Comparison of ENCODE assay signal across 20 cellular contexts in the genomic region with DNA sequence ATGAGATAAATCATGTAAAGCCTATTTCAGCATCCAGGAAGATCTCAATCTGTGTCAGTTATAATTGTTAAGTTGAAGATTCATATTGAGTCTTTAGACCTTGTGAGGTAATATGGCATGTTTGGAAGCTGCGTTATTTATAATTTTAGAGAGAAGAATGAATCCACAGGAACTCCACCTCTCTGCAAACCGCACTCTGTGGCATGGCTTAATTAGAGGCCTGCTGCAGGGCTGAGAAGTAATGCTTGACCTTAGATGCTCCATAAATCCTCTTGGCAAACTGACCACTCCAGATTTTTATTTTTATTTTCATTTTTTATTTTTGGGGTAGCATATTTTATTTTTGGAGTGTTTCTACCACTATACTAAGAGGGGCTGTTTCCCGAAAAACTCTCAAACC. TPM values are rescaled to one million over a fixed set of nuclear protein-coding genes. Genes with fewer than 3 reads are reported as not detected.
A peak's percentile ranks its signal among the peaks of the same experiment; 100 is the strongest.
DNase-seq lines count a peak whose midpoint lies in the region; ATAC-seq, FAIRE-seq and TF ChIP-seq lines count a peak whose summit lies in the region.
"Had no signal": no experiment of that assay in that cellular context is flagged by ENCODE, and none has a peak within 500 bp of the region (broad histone marks: within the 10 kb centered on the region; RNA-seq: fewer than 3 reads in every experiment).

No MANE protein-coding gene starts in this region.

- no peak overlapping the region for H3K27ac ChIP-seq in H9 (ENCODE audit: insufficient read length, low read depth, low read length)
- no peak overlapping the region for H3K27ac ChIP-seq in astrocyte (ENCODE audit: low read depth, low read length)
- H3K27ac ChIP-seq: SJCRH30 had no signal

- H3K4me2 ChIP-seq in H9 (ENCODE audit: insufficient read depth, insufficient read length, low read length) (no peak overlapping the region), astrocyte (ENCODE audit: low read length) (no peak overlapping the region)

- no peak overlapping the region for H4K8ac ChIP-seq in H9 (replicated peaks; ENCODE audit: insufficient read length, low read depth, low read length)

- H3K4me1 ChIP-seq in H9 (ENCODE audit: insufficient read depth, low read length) (peaks cover 2% of the 10 kb centered on the region; the same call in 1 of the 2 replicates), astrocyte (ENCODE audit: insufficient read depth, low read length) (peaks cover 9% of the 10 kb centered on the region)
- H3K4me1 ChIP-seq: SJCRH30 had no signal

- peaks cover under 1% of the 10 kb centered on the region for H3K9me3 Mint-ChIP-seq in activated CD8-positive, alpha-beta memory T cell treated with anti-CD3 and anti-CD28 coated beads, Interleukin-2, amount 10 ng/mL, durations not matched to agents 7 days and 5 days (ENCODE audit: low read depth)
- H3K9me3 Mint-ChIP-seq in H9 = no peaks in the 10 kb centered on the region
- H3K9me3 Mint-ChIP-seq in astrocyte (ENCODE audit: unreplicated experiment) = no peaks in the 10 kb centered on the region
- peaks cover 0 to 4% of the 10 kb centered on the region in 2 donors for H3K9me3 Mint-ChIP-seq in stimulated activated naive CD8-positive, alpha-beta T cell treated with anti-CD3 and anti-CD28 coated beads, Interleukin-15, amount 100 ng/mL, for 72 hours
- H3K9me3 Mint-ChIP-seq: CD8-positive, alpha-beta memory T cell had no signal

- H4K91ac ChIP-seq in H9 (ENCODE audit: insufficient read length, low read depth, low read length) = no peak overlapping the region

- no peak overlapping the region for H3K56ac ChIP-seq in H9 (ENCODE audit: insufficient read length, low read depth, low read length)

- H2BK15ac ChIP-seq in H9 (ENCODE audit: low read depth, low read length) = no peak overlapping the region

- CTCF ChIA-PET in activated CD8-positive, alpha-beta memory T cell treated with anti-CD3 and anti-CD28 coated beads, Interleukin-2, amount 10 ng/mL, durations not matched to agents 7 days and 5 days (lab: Charles Lee) = interaction anchor here (1.3 kb wide), 1 partner anchor 11 kb away, joined by 3 read pairs; no protein-coding TSS in a partner anchor

- no CpG with 5 or more reads among the region's 3 CpGs for WGBS in H9 (ENCODE audit: extremely low coverage, insufficient read length, low lambda C conversion rate)

- no peak overlapping the region for H2BK20ac ChIP-seq in H9 (ENCODE audit: low read depth, low read length, poor library complexity, severe bottlenecking)

- H2BK12ac ChIP-seq in H9 (ENCODE audit: insufficient read length, low read depth, low read length) = no peak overlapping the region

- no peak for TF ChIP-seq CTCF in H9 (conservative IDR thresholded peaks at IDR 0.05)
- no peak for TF ChIP-seq CTCF in astrocyte (IDR thresholded peaks at IDR 0.05; ENCODE audit: insufficient read depth, low read depth, low read length)

- H3K4ac ChIP-seq in H9 (ENCODE audit: low read depth, low read length) = no peak overlapping the region

- H3K4me3 ChIP-seq in astrocyte (ENCODE audit: insufficient read depth, low read depth, low read length) = no peak overlapping the region
- H3K4me3 ChIP-seq: SJCRH30 had no signal

- H3K79me1 ChIP-seq in H9 (ENCODE audit: insufficient read depth, low read depth, low read length, poor library complexity, severe bottlenecking) = peaks cover 8% of the 10 kb centered on the region

- H3K9me3 ChIP-seq in H9 (ENCODE audit: control insufficient read depth, low read depth, low read length) = no peaks in the 10 kb centered on the region
- H3K9me3 ChIP-seq in astrocyte (ENCODE audit: insufficient read depth, low read depth, low read length) = no peaks in the 10 kb centered on the region
- H3K9me3 ChIP-seq: SJCRH30 had no signal

- no peak overlapping the region for H3K4me3 Mint-ChIP-seq in activated CD8-positive, alpha-beta memory T cell treated with anti-CD3 and anti-CD28 coated beads, Interleukin-2, amount 10 ng/mL, durations not matched to agents 7 days and 5 days
- no peak overlapping the region for H3K4me3 Mint-ChIP-seq in H9
- H3K4me3 Mint-ChIP-seq in astrocyte (ENCODE audit: unreplicated experiment) = no peak overlapping the region
- peak overlapping the region; percentile 21 to 26 for H3K4me3 Mint-ChIP-seq in stimulated activated naive CD8-positive, alpha-beta T cell treated with anti-CD3 and anti-CD28 coated beads, Interleukin-15, amount 100 ng/mL, for 72 hours
- H3K4me3 Mint-ChIP-seq: CD8-positive, alpha-beta memory T cell had no signal

- DNase-seq in activated CD8-positive, alpha-beta memory T cell treated with anti-CD3 and anti-CD28 coated beads, Interleukin-2, amount 10 ng/mL, durations not matched to agents 7 days and 5 days = peak; percentile 16
- no peak for DNase-seq in activated CD8-positive, alpha-beta memory T cell treated with anti-CD3 and anti-CD28 coated beads, Interleukin-2, amount 50 U/mL, for 48 hours
- no peak for DNase-seq in H9
- DNase-seq in astrocyte (ENCODE audit: low read depth) = no peak
- DNase-seq in stimulated activated naive CD8-positive, alpha-beta T cell treated with anti-CD3 and anti-CD28 coated beads, Interleukin-15, amount 100 ng/mL, for 72 hours = no peak
- no peak for DNase-seq in putamen (ENCODE audit: low spot score)
- DNase-seq: C1 segment of cervical spinal cord; CD8-positive, alpha-beta memory T cell; KG1; NCI-H1105 treated with DMSO at 0.1 percent for 48 hours; NCI-H1694; NCI-H2081 treated with DMSO at 0.1 percent for 48 hours; NCI-H510A; NCI-H748 treated with DMSO at 0.1 percent for 48 hours; SJCRH30 had no signal

- no peaks in the 10 kb centered on the region for H3K23me2 ChIP-seq in H9 (ENCODE audit: insufficient read length, low read depth, low read length, poor library complexity, severe bottlenecking)

- H3K9ac ChIP-seq in H9 (ENCODE audit: extremely low read depth, insufficient read length, low read length) (no peak overlapping the region), astrocyte (ENCODE audit: low read length) (no peak overlapping the region)

- no peaks in the 10 kb centered on the region for H3K27me3 ChIP-seq in H9 (ENCODE audit: insufficient read depth, low read length)
- H3K27me3 ChIP-seq in astrocyte (ENCODE audit: insufficient read depth, low read length) = no peaks in the 10 kb centered on the region
- H3K27me3 ChIP-seq: SJCRH30 had no signal

- no peak overlapping the region for H2AK5ac ChIP-seq in H9 (ENCODE audit: insufficient read length, low read length)

- H3K27ac Mint-ChIP-seq in activated CD8-positive, alpha-beta memory T cell treated with anti-CD3 and anti-CD28 coated beads, Interleukin-2, amount 10 ng/mL, durations not matched to agents 7 days and 5 days = no peak overlapping the region
- H3K27ac Mint-ChIP-seq in H9 (peak overlapping the region in 2 of 3 experiments; percentile 32 to 68; a peak in 3 of 7 replicates), astrocyte (ENCODE audit: unreplicated experiment) (peak overlapping the region; percentile 48)
- no peak overlapping the region for H3K27ac Mint-ChIP-seq in stimulated activated naive CD8-positive, alpha-beta T cell treated with anti-CD3 and anti-CD28 coated beads, Interleukin-15, amount 100 ng/mL, for 72 hours
- H3K27ac Mint-ChIP-seq: CD8-positive, alpha-beta memory T cell had no signal

- no peak for ATAC-seq in activated CD8-positive, alpha-beta memory T cell treated with anti-CD3 and anti-CD28 coated beads, Interleukin-2, amount 10 ng/mL, durations not matched to agents 7 days and 5 days
- ATAC-seq in stimulated activated naive CD8-positive, alpha-beta T cell treated with anti-CD3 and anti-CD28 coated beads, Interleukin-15, amount 100 ng/mL, for 72 hours = no peak
- no peak for ATAC-seq in HG03135 (IDR thresholded peaks at IDR 0.05; ENCODE audit: unreplicated experiment)
- ATAC-seq: HepG2, Panc1 had no signal

- H3K36me3 Mint-ChIP-seq in activated CD8-positive, alpha-beta memory T cell treated with anti-CD3 and anti-CD28 coated beads, Interleukin-2, amount 10 ng/mL, durations not matched to agents 7 days and 5 days = peaks cover 14% of the 10 kb centered on the region
- H3K36me3 Mint-ChIP-seq in H9 (ENCODE audit: insufficient read depth in 1 of 3, low read depth in 3 of 3) (peaks cover 6 to 21% (median 14%) of the 10 kb centered on the region in 3 experiments), astrocyte (ENCODE audit: low read depth, unreplicated experiment) (peaks cover 7% of the 10 kb centered on the region)
- H3K36me3 Mint-ChIP-seq: CD8-positive, alpha-beta memory T cell had no signal

- no peak overlapping the region for H2BK5ac ChIP-seq in H9 (ENCODE audit: insufficient read length, low read length)

- no peak overlapping the region for H3T11ph ChIP-seq in H9 (ENCODE audit: low read length)

- H4K5ac ChIP-seq in H9 (ENCODE audit: insufficient read length, low read depth, low read length) = no peak overlapping the region

- H3K14ac ChIP-seq in H9 (ENCODE audit: insufficient read depth, low read length) = no peak overlapping the region

- no peaks in the 10 kb centered on the region for H3K36me3 ChIP-seq in astrocyte (ENCODE audit: insufficient read depth, low read length)

- FAIRE-seq in astrocyte (lab: Jason Lieb, UNC) = no peak
- FAIRE-seq: GM18507, H1, HepG2 had no signal

- H3K79me2 ChIP-seq in H9 (ENCODE audit: insufficient read depth, low read length) (peaks cover 47% of the 10 kb centered on the region), astrocyte (ENCODE audit: insufficient read depth, low read length) (peaks cover 94% of the 10 kb centered on the region)

- H3K23ac ChIP-seq in H9 (ENCODE audit: insufficient read length, low read depth, low read length) = no peak overlapping the region

- H2BK120ac ChIP-seq in H9 (ENCODE audit: low read depth, low read length, poor library complexity, severe bottlenecking) = no peak overlapping the region

- H2AFZ ChIP-seq in H9 (ENCODE audit: low read length) = no peak overlapping the region
- H2AFZ ChIP-seq in astrocyte (ENCODE audit: low read depth, low read length) = no peak overlapping the region

- H3K18ac ChIP-seq in H9 (ENCODE audit: insufficient read length, low read depth, low read length) = no peak overlapping the region

- no peaks in the 10 kb centered on the region for H4K20me1 ChIP-seq in H9 (ENCODE audit: control insufficient read depth, insufficient read depth, insufficient read length)
- H4K20me1 ChIP-seq in astrocyte (ENCODE audit: insufficient read depth, low read length) = peaks cover 81% of the 10 kb centered on the region

- H3K27me3 Mint-ChIP-seq in activated CD8-positive, alpha-beta memory T cell treated with anti-CD3 and anti-CD28 coated beads, Interleukin-2, amount 10 ng/mL, durations not matched to agents 7 days and 5 days = no peaks in the 10 kb centered on the region
- H3K27me3 Mint-ChIP-seq in H9 (ENCODE audit: low read depth) = no peaks in the 10 kb centered on the region
- H3K27me3 Mint-ChIP-seq in astrocyte (ENCODE audit: low read depth, unreplicated experiment) = no peaks in the 10 kb centered on the region
- H3K27me3 Mint-ChIP-seq in stimulated activated naive CD8-positive, alpha-beta T cell treated with anti-CD3 and anti-CD28 coated beads, Interleukin-15, amount 100 ng/mL, for 72 hours = no peaks in the 10 kb centered on the region
- H3K27me3 Mint-ChIP-seq: CD8-positive, alpha-beta memory T cell had no signal

- peaks cover 27% of the 10 kb centered on the region for H3K4me1 Mint-ChIP-seq in activated CD8-positive, alpha-beta memory T cell treated with anti-CD3 and anti-CD28 coated beads, Interleukin-2, amount 10 ng/mL, durations not matched to agents 7 days and 5 days
- H3K4me1 Mint-ChIP-seq in H9 (peaks cover 34 to 38% of the 10 kb centered on the region in 2 experiments), astrocyte (ENCODE audit: low read depth, unreplicated experiment) (peaks cover 49% of the 10 kb centered on the region)
- peaks cover 46% of the 10 kb centered on the region for H3K4me1 Mint-ChIP-seq in stimulated activated naive CD8-positive, alpha-beta T cell treated with anti-CD3 and anti-CD28 coated beads, Interleukin-15, amount 100 ng/mL, for 72 hours

RNA-seq across cellular contexts. Expression of gene BCAT1, which starts 28.8 kb away (rescaled TPM):
- 10 to 100 TPM; 18.9 to 48.3 TPM for total RNA-seq in activated CD8-positive, alpha-beta memory T cell treated with anti-CD3 and anti-CD28 coated beads, Interleukin-2, amount 10 ng/mL, durations not matched to agents 7 days and 5 days
- total RNA-seq in H9 (2021) (224 and 244 TPM in 2 replicates), astrocyte (459 and 476 TPM in 2 replicates)

Comparison
In these comparisons a context has a peak if more than half of its experiments do, and no peak if none do; other contexts are left out.
1. H3K27ac Mint-ChIP-seq: peak in H9 (2 of 3) and astrocyte (single experiment); none in activated CD8-positive, alpha-beta memory T cell treated with anti-CD3 and anti-CD28 coated beads, Interleukin-2, amount 10 ng/mL, durations not matched to agents 7 days and 5 days (single experiment) and stimulated activated naive CD8-positive, alpha-beta T cell treated with anti-CD3 and anti-CD28 coated beads, Interleukin-15, amount 100 ng/mL, for 72 hours (0 of 2).
2. H3K4me3 Mint-ChIP-seq: peak in stimulated activated naive CD8-positive, alpha-beta T cell treated with anti-CD3 and anti-CD28 coated beads, Interleukin-15, amount 100 ng/mL, for 72 hours (2 of 2); none in activated CD8-positive, alpha-beta memory T cell treated with anti-CD3 and anti-CD28 coated beads, Interleukin-2, amount 10 ng/mL, durations not matched to agents 7 days and 5 days (single experiment), H9 (0 of 2) and astrocyte (single experiment).